Comparison of ENCODE assay signal across 16 cellular contexts in genomic region chr10:79570624-79571023, GRCh38. TPM values are rescaled to one million over a fixed set of nuclear protein-coding genes. Genes with fewer than 3 reads are reported as not detected.
"Had no signal": no experiment of that assay in that cellular context is flagged by ENCODE, and none has a peak within 500 bp of the region (broad histone marks: within the 10 kb centered on the region; RNA-seq: fewer than 3 reads in every experiment).

No MANE protein-coding gene starts in this region.

RNA-seq across cellular contexts. Expression of gene SFTPA2, which starts 10.4 kb away (rescaled TPM):
- total RNA-seq: lung microvascular endothelial cell; mesenteric fat pad; naive thymus-derived CD4-positive, alpha-beta T cell; natural killer cell treated with Interleukin-12 subunit alpha and Interleukin-12 subunit beta and Interleukin-15 and Interleukin-18, amount 100 ng/mL, for 72 hours; progenitor cell of endocrine pancreas; pulmonary artery endothelial cell; renal cortical epithelial cell; smooth muscle cell had no signal
- polyA plus RNA-seq: keratinocyte; naive thymus-derived CD4-positive, alpha-beta T cell had no signal

RNA-seq across cellular contexts. Expression of gene SFTPA1, which starts 40.1 kb away (rescaled TPM):
- total RNA-seq: lung microvascular endothelial cell; mesenteric fat pad; myocyte; naive thymus-derived CD4-positive, alpha-beta T cell; natural killer cell treated with Interleukin-12 subunit alpha and Interleukin-12 subunit beta and Interleukin-15 and Interleukin-18, amount 100 ng/mL, for 72 hours; omental fat pad; progenitor cell of endocrine pancreas; pulmonary artery endothelial cell; renal cortical epithelial cell; right atrium auricular region; skeletal muscle tissue; smooth muscle cell; temporal lobe; tibial nerve had no signal
- polyA plus RNA-seq: keratinocyte; naive thymus-derived CD4-positive, alpha-beta T cell; neural cell; smooth muscle cell had no signal
